Comparison of ENCODE assay signal across 1 cellular context in the genomic region with DNA sequence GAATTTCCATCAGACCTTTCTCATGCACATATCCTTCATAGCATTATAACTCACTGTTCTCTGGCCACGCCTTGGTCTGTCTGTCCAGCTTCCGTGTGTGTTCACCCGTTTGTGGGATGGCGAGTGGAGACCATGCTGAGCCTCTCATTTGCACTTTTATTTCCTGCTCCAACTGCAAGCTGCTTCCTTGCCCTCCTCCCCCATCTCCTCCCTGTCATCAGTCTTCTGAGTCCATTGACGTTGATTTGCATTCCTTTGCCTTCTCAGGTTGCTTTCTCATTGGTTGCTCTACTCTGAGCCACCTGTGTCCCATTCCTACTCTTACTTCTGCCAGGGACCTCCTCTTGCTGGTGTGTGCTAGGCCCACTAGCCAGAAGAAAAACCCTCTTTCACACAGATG.
TF ChIP-seq lines count a peak whose summit lies in the region.

No MANE protein-coding gene starts in this region.

TF ChIP-seq in WTC11, 78 proteins besides CTCF, POLR2A, EP300 and RAD21 (continued from another document):
- no peak for TF ChIP-seq ZNF317 (CRISPR knock-in tag; IDR thresholded peaks at IDR 0.05; ENCODE audit: borderline replicate concordance, low read depth)
- TF ChIP-seq, protein P1, sequence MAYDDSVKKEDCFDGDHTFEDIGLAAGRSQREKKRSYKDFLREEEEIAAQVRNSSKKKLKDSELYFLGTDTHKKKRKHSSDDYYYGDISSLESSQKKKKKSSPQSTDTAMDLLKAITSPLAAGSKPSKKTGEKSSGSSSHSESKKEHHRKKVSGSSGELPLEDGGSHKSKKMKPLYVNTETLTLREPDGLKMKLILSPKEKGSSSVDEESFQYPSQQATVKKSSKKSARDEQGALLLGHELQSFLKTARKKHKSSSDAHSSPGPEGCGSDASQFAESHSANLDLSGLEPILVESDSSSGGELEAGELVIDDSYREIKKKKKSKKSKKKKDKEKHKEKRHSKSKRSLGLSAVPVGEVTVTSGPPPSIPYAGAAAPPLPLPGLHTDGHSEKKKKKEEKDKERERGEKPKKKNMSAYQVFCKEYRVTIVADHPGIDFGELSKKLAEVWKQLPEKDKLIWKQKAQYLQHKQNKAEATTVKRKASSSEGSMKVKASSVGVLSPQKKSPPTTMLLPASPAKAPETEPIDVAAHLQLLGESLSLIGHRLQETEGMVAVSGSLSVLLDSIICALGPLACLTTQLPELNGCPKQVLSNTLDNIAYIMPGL (CRISPR knock-in tag; IDR thresholded peaks at IDR 0.05) = no peak
- TF ChIP-seq SP1 (CRISPR knock-in tag; conservative IDR thresholded peaks at IDR 0.05) = 0 out of 2 replicates have a peak, but pooled peaks have one; percentile 33
- no peak for TF ChIP-seq RELA (CRISPR knock-in tag; IDR thresholded peaks at IDR 0.05; ENCODE audit: borderline replicate concordance)
- no peak for TF ChIP-seq ESRRA (CRISPR knock-in tag; IDR thresholded peaks at IDR 0.05; ENCODE audit: borderline replicate concordance)
